In genomic region chr11:23749762-23750430, GRCh38 we compare ENCODE assay signal across 33 cellular contexts.
"Had no signal": no experiment of that assay in that cellular context is flagged by ENCODE, and none has a peak within 500 bp of the region (broad histone marks: within the 10 kb centered on the region; RNA-seq: fewer than 3 reads in every experiment).

No MANE protein-coding gene starts in this region.

- H3K36me3 ChIP-seq: ascending aorta, breast epithelium, WERI-Rb-1 had no signal

- H3K4me3 ChIP-seq: ascending aorta, body of pancreas, breast epithelium had no signal

- H3K27me3 ChIP-seq: ascending aorta, body of pancreas, breast epithelium had no signal

- ATAC-seq: activated CD8-positive, alpha-beta memory T cell treated with anti-CD3 and anti-CD28 coated beads, Interleukin-2, amount 10 ng/mL, durations not matched to agents 7 days and 5 days; activated naive CD8-positive, alpha-beta T cell treated with anti-CD3 and anti-CD28 coated beads, Interleukin-2, amount 50 U/mL, for 24 hours; body of pancreas had no signal

- H3K4me1 ChIP-seq: ascending aorta, breast epithelium had no signal

- H3K27ac ChIP-seq: ascending aorta, body of pancreas, breast epithelium, WERI-Rb-1 had no signal

- H3K9me3 ChIP-seq: ascending aorta, body of pancreas, breast epithelium had no signal

- DNase-seq: activated CD4-positive, alpha-beta memory T cell treated with anti-CD3 and anti-CD28 coated beads, Interleukin-2, amount 10 ng/mL, durations not matched to agents 7 days and 5 days; activated CD4-positive, alpha-beta T cell treated with anti-CD3 and anti-CD28 coated beads for 1 hour; activated CD4-positive, alpha-beta T cell treated with anti-CD3 and anti-CD28 coated beads for 48 hours; activated CD4-positive, CD25-positive, alpha-beta regulatory T cell; activated CD8-positive, alpha-beta memory T cell treated with anti-CD3 and anti-CD28 coated beads for 24 hours; activated CD8-positive, alpha-beta memory T cell treated with anti-CD3 and anti-CD28 coated beads, Interleukin-2, amount 10 ng/mL, durations not matched to agents 7 days and 5 days; activated CD8-positive, alpha-beta memory T cell treated with anti-CD3 and anti-CD28 coated beads, Interleukin-2, amount 50 U/mL, for 48 hours; activated effector memory CD4-positive, alpha-beta T cell treated with Interleukin-2 at 50 U/mL for 16 hours; activated naive CD4-positive, alpha-beta T cell treated with anti-CD3 and anti-CD28 coated beads, Interleukin-2, amount 10 ng/mL, durations not matched to agents 7 days and 5 days; activated naive CD8-positive, alpha-beta T cell treated with anti-CD3 and anti-CD28 coated beads, Interleukin-2, amount 50 U/mL, for 24 hours; activated T-cell treated with anti-CD3 and anti-CD28 coated beads, Interleukin-2, amount 50 U/mL, for 48 hours; amygdala; body of pancreas; Kasumi-1; KG1; NCI-H1092 treated with DMSO at 0.1 percent for 48 hours; NCI-H1417; NCI-H146; NCI-H187; NCI-H2029 treated with DMSO at 0.1 percent for 48 hours; NCI-H2107; NCI-H2171; NCI-H510A; NCI-H526; NCI-H748 treated with DMSO at 0.1 percent for 48 hours; Right ventricle myocardium superior; SW 1271; T-helper 1 cell; T-helper 2 cell; T-helper 9 cell; WERI-Rb-1 had no signal
